ENCODE assay signal across 22 cellular contexts in genomic region chr3:50117120-50117519, GRCh38.
"Had no signal": no experiment of that assay in that cellular context is flagged by ENCODE, and none has a peak within 500 bp of the region (broad histone marks: within the 10 kb centered on the region; RNA-seq: fewer than 3 reads in every experiment).

No MANE protein-coding gene starts in this region.

- ATAC-seq: gastroesophageal sphincter; left colon; psoas muscle; right lobe of liver; stimulated activated memory B cell treated with anti-CD40 and anti-IgM and Interleukin-4, amounts not matched to agents 10 μg/mL and 1 μg/mL and 100 μg/mL, for 72 hours had no signal

- DNase-seq: cortex of kidney; dorsolateral prefrontal cortex; effector memory CD4-positive, alpha-beta T cell; esophagus squamous epithelium; foreskin fibroblast; glutamatergic neuron; left colon; mesendoderm; naive B cell; occipital lobe; psoas muscle; retina; stimulated activated CD4-positive, alpha-beta T cell treated with anti-CD3 and anti-CD28 coated beads, Interleukin-4, amount 100 ng/mL, for 1 hour; tibial artery; upper lobe of left lung; uterus had no signal

- H3K27ac ChIP-seq: esophagus squamous epithelium, gastroesophageal sphincter, parathyroid adenoma, psoas muscle, right lobe of liver, tibial artery, upper lobe of left lung, uterus had no signal

- H3K36me3 ChIP-seq: uterus had no signal

- H3K9ac ChIP-seq: parathyroid adenoma had no signal

- H3K4me1 ChIP-seq: right lobe of liver, upper lobe of left lung had no signal

- H3K4me3 ChIP-seq: dorsolateral prefrontal cortex, esophagus squamous epithelium, gastroesophageal sphincter, psoas muscle, right lobe of liver, tibial artery, upper lobe of left lung, uterus had no signal

- FAIRE-seq: endometrium, keratinocyte had no signal

- H3K9me3 ChIP-seq: esophagus squamous epithelium, gastroesophageal sphincter, psoas muscle, right lobe of liver, tibial artery, upper lobe of left lung, uterus had no signal
